1 cellular context compared by ENCODE assay signal in genomic region chr9:93003552-93004407, GRCh38.
TF ChIP-seq lines count a peak whose summit lies in the region.

No MANE protein-coding gene starts in this region.

TF ChIP-seq in GM23338, 12 proteins besides CTCF, POLR2A, EP300 and RAD21:
- TF ChIP-seq, protein P1, sequence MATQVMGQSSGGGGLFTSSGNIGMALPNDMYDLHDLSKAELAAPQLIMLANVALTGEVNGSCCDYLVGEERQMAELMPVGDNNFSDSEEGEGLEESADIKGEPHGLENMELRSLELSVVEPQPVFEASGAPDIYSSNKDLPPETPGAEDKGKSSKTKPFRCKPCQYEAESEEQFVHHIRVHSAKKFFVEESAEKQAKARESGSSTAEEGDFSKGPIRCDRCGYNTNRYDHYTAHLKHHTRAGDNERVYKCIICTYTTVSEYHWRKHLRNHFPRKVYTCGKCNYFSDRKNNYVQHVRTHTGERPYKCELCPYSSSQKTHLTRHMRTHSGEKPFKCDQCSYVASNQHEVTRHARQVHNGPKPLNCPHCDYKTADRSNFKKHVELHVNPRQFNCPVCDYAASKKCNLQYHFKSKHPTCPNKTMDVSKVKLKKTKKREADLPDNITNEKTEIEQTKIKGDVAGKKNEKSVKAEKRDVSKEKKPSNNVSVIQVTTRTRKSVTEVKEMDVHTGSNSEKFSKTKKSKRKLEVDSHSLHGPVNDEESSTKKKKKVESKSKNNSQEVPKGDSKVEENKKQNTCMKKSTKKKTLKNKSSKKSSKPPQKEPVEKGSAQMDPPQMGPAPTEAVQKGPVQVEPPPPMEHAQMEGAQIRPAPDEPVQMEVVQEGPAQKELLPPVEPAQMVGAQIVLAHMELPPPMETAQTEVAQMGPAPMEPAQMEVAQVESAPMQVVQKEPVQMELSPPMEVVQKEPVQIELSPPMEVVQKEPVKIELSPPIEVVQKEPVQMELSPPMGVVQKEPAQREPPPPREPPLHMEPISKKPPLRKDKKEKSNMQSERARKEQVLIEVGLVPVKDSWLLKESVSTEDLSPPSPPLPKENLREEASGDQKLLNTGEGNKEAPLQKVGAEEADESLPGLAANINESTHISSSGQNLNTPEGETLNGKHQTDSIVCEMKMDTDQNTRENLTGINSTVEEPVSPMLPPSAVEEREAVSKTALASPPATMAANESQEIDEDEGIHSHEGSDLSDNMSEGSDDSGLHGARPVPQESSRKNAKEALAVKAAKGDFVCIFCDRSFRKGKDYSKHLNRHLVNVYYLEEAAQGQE (IDR thresholded peaks at IDR 0.05; ENCODE audit: unreplicated experiment): no peak
- TF ChIP-seq EZH2phosphoT487 (IDR thresholded peaks at IDR 0.05; ENCODE audit: unreplicated experiment): no peak
- no peak for TF ChIP-seq ZNF331 (CRISPR knock-in tag; IDR thresholded peaks at IDR 0.05; ENCODE audit: low read depth)
- TF ChIP-seq ZNF114 (CRISPR knock-in tag; IDR thresholded peaks at IDR 0.05): no peak
- TF ChIP-seq STAT1 (IDR thresholded peaks at IDR 0.05; ENCODE audit: unreplicated experiment): no peak
- TF ChIP-seq POLR2AphosphoS5 (IDR thresholded peaks at IDR 0.05; ENCODE audit: low read depth): no peak
- TF ChIP-seq, protein P2, sequence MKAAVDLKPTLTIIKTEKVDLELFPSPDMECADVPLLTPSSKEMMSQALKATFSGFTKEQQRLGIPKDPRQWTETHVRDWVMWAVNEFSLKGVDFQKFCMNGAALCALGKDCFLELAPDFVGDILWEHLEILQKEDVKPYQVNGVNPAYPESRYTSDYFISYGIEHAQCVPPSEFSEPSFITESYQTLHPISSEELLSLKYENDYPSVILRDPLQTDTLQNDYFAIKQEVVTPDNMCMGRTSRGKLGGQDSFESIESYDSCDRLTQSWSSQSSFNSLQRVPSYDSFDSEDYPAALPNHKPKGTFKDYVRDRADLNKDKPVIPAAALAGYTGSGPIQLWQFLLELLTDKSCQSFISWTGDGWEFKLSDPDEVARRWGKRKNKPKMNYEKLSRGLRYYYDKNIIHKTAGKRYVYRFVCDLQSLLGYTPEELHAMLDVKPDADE (IDR thresholded peaks at IDR 0.05): no peak
- TF ChIP-seq EZH2 (IDR thresholded peaks at IDR 0.05; ENCODE audit: low read depth, unreplicated experiment): no peak
- TF ChIP-seq ZNF462 (CRISPR knock-in tag; IDR thresholded peaks at IDR 0.05): no peak
- no peak for TF ChIP-seq CREB1 (CRISPR knock-in tag; IDR thresholded peaks at IDR 0.05; ENCODE audit: low read depth)
- no peak for TF ChIP-seq NANOG (IDR thresholded peaks at IDR 0.05; ENCODE audit: borderline replicate concordance)
- no peak for TF ChIP-seq JUNB (IDR thresholded peaks at IDR 0.05; ENCODE audit: unreplicated experiment)
